1 cellular context compared by ENCODE assay signal in genomic region chr9:137163805-137164204, GRCh38.
TF ChIP-seq lines count a peak whose summit lies in the region.

No MANE protein-coding gene starts in this region.

TF ChIP-seq in HCT116, 20 proteins besides CTCF, POLR2A, EP300 and RAD21:
- TF ChIP-seq REST (IDR thresholded peaks at IDR 0.05; ENCODE audit: low read depth) (no peak), EGR1 (IDR thresholded peaks at IDR 0.05; ENCODE audit: low read depth) (no peak)
TF ChIP-seq in HCT116: peak in this region for 0.
